Comparison of ENCODE assay signal across 28 cellular contexts in the genomic region with DNA sequence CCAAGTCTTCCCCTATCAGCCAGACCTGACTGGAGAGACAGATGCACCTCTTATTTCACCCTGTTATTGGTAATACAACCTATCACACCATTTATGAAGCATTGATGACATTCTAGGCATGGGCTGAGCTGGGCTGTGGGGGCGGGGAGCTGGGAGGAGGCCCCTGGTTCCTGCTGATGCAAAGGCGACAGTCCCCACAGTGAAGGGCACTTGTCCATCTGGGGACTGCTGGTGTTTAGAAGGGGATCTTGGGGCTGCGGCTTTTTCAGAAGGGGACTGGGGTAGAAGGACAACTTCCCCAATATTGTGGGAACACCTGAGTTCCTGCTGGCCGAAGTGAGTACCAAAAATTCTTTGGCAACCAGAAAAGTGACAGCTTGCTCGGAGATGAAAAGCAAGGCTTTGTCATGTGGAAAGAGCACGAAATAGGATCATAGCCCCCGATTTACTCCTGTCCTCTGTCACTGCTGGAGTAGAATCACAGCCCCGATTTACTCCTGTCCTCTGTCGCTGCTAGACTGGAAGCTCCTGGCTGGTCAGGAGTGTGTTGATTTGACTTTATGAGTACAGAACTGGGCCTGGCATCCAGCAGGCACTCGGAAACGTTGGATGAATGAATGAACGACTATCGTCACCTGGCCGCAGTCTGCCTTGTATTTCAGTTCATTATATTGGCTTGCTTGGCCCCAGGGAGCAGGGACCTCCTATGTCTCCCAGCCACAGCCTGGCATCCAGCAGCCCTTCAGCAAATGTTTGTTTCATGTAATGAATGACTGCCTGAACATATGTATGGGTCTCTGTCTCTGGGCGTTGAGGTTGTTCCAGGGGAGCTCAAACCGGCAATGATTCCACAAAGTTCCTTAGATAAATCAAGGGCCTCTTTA. TPM values are rescaled to one million over a fixed set of nuclear protein-coding genes. Genes with fewer than 3 reads are reported as not detected.
DNase-seq lines count a peak whose midpoint lies in the region; ATAC-seq and TF ChIP-seq lines count a peak whose summit lies in the region.
"Had no signal": no experiment of that assay in that cellular context is flagged by ENCODE, and none has a peak within 500 bp of the region (broad histone marks: within the 10 kb centered on the region; RNA-seq: fewer than 3 reads in every experiment).

No MANE protein-coding gene starts in this region.

- peaks cover 0 to 37% (median 25%) of the 10 kb centered on the region in 7 donors for H3K27me3 ChIP-seq in heart right ventricle
- no peaks in the 10 kb centered on the region for H3K27me3 ChIP-seq in upper lobe of right lung

- no peak overlapping the region for H3K4me3 ChIP-seq in heart right ventricle
- H3K4me3 ChIP-seq in upper lobe of right lung: no peak overlapping the region
- H3K4me3 ChIP-seq: gastroesophageal sphincter, left lung, spleen, tibial nerve had no signal

- no peaks in the 10 kb centered on the region for H3K9me3 ChIP-seq in heart right ventricle
- H3K9me3 ChIP-seq in upper lobe of right lung: no peaks in the 10 kb centered on the region
- H3K9me3 ChIP-seq: gastroesophageal sphincter, left lung, spleen, tibial nerve had no signal

- WGBS in heart right ventricle, 2 donors: 68 to 69% methylated on average over 16 of the region's 16 CpGs

- peaks cover 0 to 1% (median 0%) of the 10 kb centered on the region in 9 donors for H3K36me3 ChIP-seq in heart right ventricle
- no peaks in the 10 kb centered on the region for H3K36me3 ChIP-seq in upper lobe of right lung
- H3K36me3 ChIP-seq: gastroesophageal sphincter, left lung, tibial nerve had no signal

- ATAC-seq in heart right ventricle (no peak), upper lobe of right lung (no peak), GM18909 (IDR thresholded peaks at IDR 0.05; ENCODE audit: poor library complexity, unreplicated experiment) (no peak)
- ATAC-seq: activated CD4-positive, alpha-beta T cell treated with anti-CD3 and anti-CD28 coated beads for 36 hours; gastroesophageal sphincter; HCT116; left lung; Panc1; right cardiac atrium had no signal

- DNase-seq in cardiac septum (ENCODE audit: low spot score): peak; percentile 70
- no peak for DNase-seq in heart right ventricle
- peak; percentile 50 for DNase-seq in cerebellar cortex (ENCODE audit: low spot score)
- DNase-seq in mesenteric fat pad (ENCODE audit: low spot score): peak; percentile 57
- DNase-seq in upper lobe of right lung: peak; percentile 48
- no peak for DNase-seq in stimulated activated CD4-positive, alpha-beta T cell treated with anti-CD3 and anti-CD28 coated beads, Interleukin-1b, Interleukin-23, amount 100 ng/mL, for 48 hours
- no peak for DNase-seq in activated effector memory CD4-positive, alpha-beta T cell treated with Interleukin-2 at 50 U/mL for 16 hours
- DNase-seq: activated CD4-positive, alpha-beta T cell treated with anti-CD3 and anti-CD28 coated beads for 36 hours; activated T-cell treated with anti-CD3 and anti-CD28 coated beads, Interleukin-2, amount 50 U/mL, for 24 hours; CD4-positive, alpha-beta memory T cell; EL; hypothalamus; left lung; NCI-H1436; NCI-H2107; NCI-H345; NCI-H69; right cardiac atrium; Right ventricle myocardium superior; stimulated activated CD4-positive, alpha-beta T cell treated with anti-CD3 and anti-CD28 coated beads, Interleukin-2, amount 100 ng/mL, for 48 hours had no signal

- H3K4me1 ChIP-seq in heart right ventricle (peaks cover 0 to 14% (median 0%) of the 10 kb centered on the region in 9 donors), upper lobe of right lung (no peaks in the 10 kb centered on the region)
- H3K4me1 ChIP-seq: gastroesophageal sphincter, tibial nerve had no signal

- H3K27ac ChIP-seq in heart right ventricle (no peak overlapping the region), upper lobe of right lung (no peak overlapping the region)
- H3K27ac ChIP-seq: gastroesophageal sphincter, left lung, spleen, tibial nerve had no signal

- intact Hi-C loops in cardiac septum (cut with DNase I): no loop called here
- intact Hi-C loops in heart right ventricle (cut with DNase I): no loop called here
- intact Hi-C loops in upper lobe of right lung (cut with DNase I): no loop called here

- TF ChIP-seq CTCF in heart right ventricle (IDR thresholded peaks at IDR 0.05) (no peak), upper lobe of right lung (IDR thresholded peaks at IDR 0.05) (no peak)

RNA-seq across cellular contexts. Expression of gene ETV3L, which starts 16.5 kb away (rescaled TPM):
- total RNA-seq in cardiac septum (not detected), heart right ventricle (not detected), mesenteric fat pad (not detected), upper lobe of right lung (not detected)
- not detected for polyA plus RNA-seq in heart right ventricle
- total RNA-seq: activated CD4-positive, alpha-beta T cell treated with anti-CD3 and anti-CD28 coated beads for 36 hours; CD4-positive, alpha-beta memory T cell; gastroesophageal sphincter; left lung; LHCN-M2; right cardiac atrium; Right ventricle myocardium superior; spleen; T-helper 2 cell treated with Interferon-gamma antibody and Interleukin-4, amounts not matched to agents 100 ng/mL and 5 ng/mL, for 36 hours; tibial nerve had no signal
- polyA plus RNA-seq: CD4-positive, alpha-beta memory T cell; right cardiac atrium; spleen had no signal

RNA-seq across cellular contexts. Expression of gene ETV3, which starts 22.1 kb away (rescaled TPM):
- total RNA-seq in cardiac septum: 19.7 TPM
- total RNA-seq in heart right ventricle: 10 to 100 TPM; 15.5 to 27.5 (median 21.4) TPM
- polyA plus RNA-seq in heart right ventricle: 1 to 10 TPM; 3.7 to 4.2 TPM
- 37.2 TPM for total RNA-seq in mesenteric fat pad
- 39.2 TPM for total RNA-seq in upper lobe of right lung

Comparison
In these comparisons a context has a peak if more than half of its experiments do, and no peak if none do; other contexts are left out.
1. DNase-seq: peak in cardiac septum (single experiment), cerebellar cortex (single experiment), mesenteric fat pad (single experiment) and upper lobe of right lung (single experiment); none in heart right ventricle (0 of 2), stimulated activated CD4-positive, alpha-beta T cell treated with anti-CD3 and anti-CD28 coated beads, Interleukin-1b, Interleukin-23, amount 100 ng/mL, for 48 hours (single experiment) and activated effector memory CD4-positive, alpha-beta T cell treated with Interleukin-2 at 50 U/mL for 16 hours (single experiment).